In genomic region chr5:132750471-132751230, GRCh38 we compare ENCODE assay signal across 11 cellular contexts. TPM values are rescaled to one million over a fixed set of nuclear protein-coding genes. Genes with fewer than 3 reads are reported as not detected.
DNase-seq lines count a peak whose midpoint lies in the region; ATAC-seq and TF ChIP-seq lines count a peak whose summit lies in the region.
"Had no signal": no experiment of that assay in that cellular context is flagged by ENCODE, and none has a peak within 500 bp of the region (broad histone marks: within the 10 kb centered on the region; RNA-seq: fewer than 3 reads in every experiment).

No MANE protein-coding gene starts in this region.

- H3K27me3 Mint-ChIP-seq in memory B cell: no peaks in the 10 kb centered on the region

- H3K9me3 ChIP-seq in SK-N-SH: no peaks in the 10 kb centered on the region
- H3K9me3 ChIP-seq: spleen had no signal

- peak; percentile 10 for DNase-seq in SK-N-SH
- peak in 1 of 2 donors; percentile 9 for DNase-seq in memory B cell (ENCODE audit: low spot score in 2 of 2)
- DNase-seq in AG08395 (ENCODE audit: low spot score): no peak
- no peak for DNase-seq in Kasumi-1 (lab: John Stamatoyannopoulos, UW)
- DNase-seq: activated CD4-positive, alpha-beta T cell treated with anti-CD3 and anti-CD28 coated beads, Interleukin-2, amount 50 U/mL, for 1 hour; DMS79 treated with DMSO at 0.1 percent for 48 hours; spleen had no signal

- H4K20me1 ChIP-seq in SK-N-SH (ENCODE audit: insufficient read depth): no peaks in the 10 kb centered on the region

- CTCF ChIA-PET in SK-N-SH (lab: Yijun Ruan, JAX): interaction anchor here (0.7 to 10.4 kb wide), 6 partner anchors 69 to 254 kb away, joined by 3 to 98 read pairs (median 4); partner anchors contain the start of gene SHROOM1

- POLR2A ChIA-PET in SK-N-SH (lab: Yijun Ruan, JAX): no interaction called here

- TF ChIP-seq CTCF in SK-N-SH (IDR thresholded peaks at IDR 0.05): no peak

- TF ChIP-seq EP300 in SK-N-SH (IDR thresholded peaks at IDR 0.05; ENCODE audit: borderline replicate concordance in 1 of 2, low read depth in 1 of 2, low read length in 1 of 2): no peak

- H3F3A ChIP-seq in SK-N-SH (replicated peaks; ENCODE audit: insufficient read depth): no peaks in the 10 kb centered on the region

- WGBS in SK-N-SH (ENCODE audit: low lambda C conversion rate): 77% methylated on average over 9 of the region's 10 CpGs

- H2AFZ ChIP-seq in SK-N-SH (ENCODE audit: low read depth): no peak overlapping the region

- H3K36me3 ChIP-seq in SK-N-SH (replicated peaks in 1 of 2; ENCODE audit: control insufficient read depth in 1 of 2, insufficient read depth in 2 of 2, low read length in 1 of 2): no peaks in the 10 kb centered on the region
- H3K36me3 ChIP-seq: spleen had no signal

- no peak overlapping the region for H3K4me3 Mint-ChIP-seq in memory B cell

- peak overlapping the region; percentile 79 for H3K27ac Mint-ChIP-seq in memory B cell

- no peak overlapping the region for H3K4me2 ChIP-seq in SK-N-SH

- H3K4me1 ChIP-seq in SK-N-SH (ENCODE audit: control insufficient read depth in 1 of 2, insufficient read depth in 2 of 2, low read depth in 1 of 2, low read length in 1 of 2): no peaks in the 10 kb centered on the region; a peak in 1 of 4 replicates

- no peak overlapping the region for H3K27ac ChIP-seq in SK-N-SH (ENCODE audit: low read depth in 2 of 2, low read length in 1 of 2)
- H3K27ac ChIP-seq: spleen had no signal

- no peaks in the 10 kb centered on the region for H3K36me3 Mint-ChIP-seq in memory B cell

- peaks cover 8% of the 10 kb centered on the region for H3K4me1 Mint-ChIP-seq in memory B cell

- TF ChIP-seq RAD21 in SK-N-SH (IDR thresholded peaks at IDR 0.05; ENCODE audit: low read length): no peak

- no peaks in the 10 kb centered on the region for H3K9me3 Mint-ChIP-seq in memory B cell

- no peak overlapping the region for H3K9ac ChIP-seq in SK-N-SH

- H3K79me2 ChIP-seq in SK-N-SH (ENCODE audit: insufficient read depth): no peaks in the 10 kb centered on the region

- ATAC-seq in SK-N-SH treated with all-trans-retinoic acid at 6 μM for 48 hours: no peak
- peak; percentile 45 for ATAC-seq in GM19452 (IDR thresholded peaks at IDR 0.05; ENCODE audit: unreplicated experiment)
- ATAC-seq in HG03342 (IDR thresholded peaks at IDR 0.05; ENCODE audit: unreplicated experiment): peak; percentile 30
- no peak for ATAC-seq in memory B cell (ENCODE audit: low read depth)
- ATAC-seq in HG03039 (IDR thresholded peaks at IDR 0.05; ENCODE audit: unreplicated experiment): no peak

- no peaks in the 10 kb centered on the region for H3K27me3 ChIP-seq in SK-N-SH (ENCODE audit: insufficient read depth)

- no peak overlapping the region for H3K4me3 ChIP-seq in SK-N-SH (ENCODE audit: low read depth in 2 of 2, low read length in 1 of 2)
- H3K4me3 ChIP-seq: spleen had no signal

- no peaks in the 10 kb centered on the region for H3K9me2 ChIP-seq in SK-N-SH

TF ChIP-seq in SK-N-SH, 30 proteins besides CTCF, POLR2A, EP300 and RAD21:
- no peak for TF ChIP-seq USF2 (IDR thresholded peaks at IDR 0.05; ENCODE audit: borderline replicate concordance, low read depth, low read length)
- no peak for TF ChIP-seq SMC3 (IDR thresholded peaks at IDR 0.05; ENCODE audit: low read depth, low read length)
- TF ChIP-seq YY1 (IDR thresholded peaks at IDR 0.05; ENCODE audit: low read depth): no peak
- no peak for TF ChIP-seq REST (IDR thresholded peaks at IDR 0.05; ENCODE audit: low read depth, low read length)
- no peak for TF ChIP-seq GATA2 (CRISPR knock-in tag; IDR thresholded peaks at IDR 0.05)
- TF ChIP-seq ELF1 (IDR thresholded peaks at IDR 0.05): no peak

TF ChIP-seq in SK-N-SH treated with all-trans-retinoic acid at 6 μM for 48 hours, 23 proteins besides CTCF, POLR2A, EP300 and RAD21 (continues in another document):
- no peak for TF ChIP-seq OSR1 (CRISPR knock-in tag; IDR thresholded peaks at IDR 0.05)
- TF ChIP-seq ZNF8 (CRISPR knock-in tag; IDR thresholded peaks at IDR 0.05): no peak
- no peak for TF ChIP-seq CSRNP3 (CRISPR knock-in tag; IDR thresholded peaks at IDR 0.05)
- no peak for TF ChIP-seq ZFP30 (CRISPR knock-in tag; IDR thresholded peaks at IDR 0.05)
- TF ChIP-seq PPARA (CRISPR knock-in tag; IDR thresholded peaks at IDR 0.05; ENCODE audit: borderline replicate concordance): no peak
- TF ChIP-seq TCF4 (CRISPR knock-in tag; IDR thresholded peaks at IDR 0.05; ENCODE audit: borderline replicate concordance): no peak
- TF ChIP-seq ZC3H10 (CRISPR knock-in tag; IDR thresholded peaks at IDR 0.05): no peak
- TF ChIP-seq CREB5 (CRISPR knock-in tag; IDR thresholded peaks at IDR 0.05; ENCODE audit: low read depth): no peak
- TF ChIP-seq BACH2 (CRISPR knock-in tag; IDR thresholded peaks at IDR 0.05; ENCODE audit: borderline replicate concordance): no peak
- no peak for TF ChIP-seq TSHZ2 (CRISPR knock-in tag; IDR thresholded peaks at IDR 0.05)
- TF ChIP-seq ARNTL (CRISPR knock-in tag; IDR thresholded peaks at IDR 0.05; ENCODE audit: borderline replicate concordance, low read depth): no peak
- TF ChIP-seq PATZ1 (CRISPR knock-in tag; IDR thresholded peaks at IDR 0.05; ENCODE audit: borderline replicate concordance): no peak
- no peak for TF ChIP-seq ZFP3 (CRISPR knock-in tag; IDR thresholded peaks at IDR 0.05)

RNA-seq across cellular contexts. Expression of gene CCNI2, which starts 3.4 kb away (rescaled TPM):
- 0.05 and 0.34 TPM in 2 replicates for polyA plus RNA-seq in SK-N-SH (2012; rRNA removed)
- 0.06 and 0.16 TPM in 2 replicates for polyA plus RNA-seq in SK-N-SH (2012; cell fraction: cytosol; rRNA removed)
- polyA plus RNA-seq in SK-N-SH (2012; cell fraction: nucleus; rRNA removed): 0.41 and 0.56 TPM in 2 replicates

RNA-seq across cellular contexts. Expression of gene KIF3A, which starts 13.3 kb away (rescaled TPM):
- polyA plus RNA-seq in SK-N-SH (2012; rRNA removed): 5.1 and 5.2 TPM in 2 replicates
- 6.2 and 9.3 TPM in 2 replicates for polyA plus RNA-seq in SK-N-SH (2012; cell fraction: cytosol; rRNA removed)
- 7.2 and 11.8 TPM in 2 replicates for polyA plus RNA-seq in SK-N-SH (2012; cell fraction: nucleus; rRNA removed)

RNA-seq across cellular contexts. Expression of gene SEPTIN8, which starts 26.4 kb away (rescaled TPM):
- polyA plus RNA-seq in SK-N-SH (2012; rRNA removed): 54.9 and 57.6 TPM in 2 replicates
- 39.8 and 45.4 TPM in 2 replicates for polyA plus RNA-seq in SK-N-SH (2012; cell fraction: cytosol; rRNA removed)
- 106 and 142 TPM in 2 replicates for polyA plus RNA-seq in SK-N-SH (2012; cell fraction: nucleus; rRNA removed)

Comparison
In these comparisons a context has a peak if more than half of its experiments do, and no peak if none do; other contexts are left out.
1. ATAC-seq: peak in GM19452 (single experiment) and HG03342 (single experiment); none in SK-N-SH treated with all-trans-retinoic acid at 6 μM for 48 hours (single experiment), memory B cell (single experiment) and HG03039 (single experiment).